In the genomic region with DNA sequence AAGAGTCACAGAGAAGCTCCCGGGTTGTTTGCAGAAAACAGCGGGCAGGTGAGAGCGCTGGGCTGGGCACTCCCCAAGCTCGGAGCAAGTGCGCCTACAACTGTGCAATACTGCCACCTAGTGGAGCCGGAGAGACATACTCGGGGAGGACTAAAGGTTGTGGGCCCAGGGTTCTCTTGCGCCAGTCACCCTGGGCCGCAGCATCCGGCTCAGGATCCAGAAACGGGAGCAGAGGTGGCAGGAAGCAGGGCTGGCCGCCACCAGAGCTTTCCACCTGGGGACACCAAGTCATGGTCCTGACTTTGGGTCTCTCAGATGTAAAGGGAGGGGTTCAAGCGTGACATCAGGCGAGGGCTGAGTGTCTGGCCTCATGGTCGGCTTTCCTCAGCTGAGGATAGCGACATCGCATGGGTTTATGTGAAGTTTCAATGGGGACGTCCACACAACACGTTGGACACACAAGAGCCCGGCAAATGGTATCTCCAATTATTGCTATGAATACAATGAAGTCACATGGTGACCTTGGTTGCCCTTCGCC, we compare ENCODE assay signal across 8 cellular contexts. TPM values are rescaled to one million over a fixed set of nuclear protein-coding genes. Genes with fewer than 3 reads are reported as not detected.
DNase-seq lines count a peak whose midpoint lies in the region; ATAC-seq and TF ChIP-seq lines count a peak whose summit lies in the region.

No MANE protein-coding gene starts in this region.

- H3K9me2 ChIP-seq in MM.1S (replicated peaks; ENCODE audit: insufficient read depth, low read length) = no peaks in the 10 kb centered on the region

- no peak overlapping the region for H3K4me2 ChIP-seq in MM.1S (ENCODE audit: low read depth, low read length)

- ATAC-seq in activated T-helper 17 cell treated with anti-CD3 and anti-CD28 coated beads, Interleukin-2, amount 50 U/mL, for 72 hours (replicated peaks) = peak; percentile 99
- peak; percentile 92 for ATAC-seq in foreskin keratinocyte

- no peaks in the 10 kb centered on the region for H3K36me3 ChIP-seq in MM.1S (replicated peaks; ENCODE audit: insufficient read depth, low read length)

- H3K79me2 ChIP-seq in MM.1S (ENCODE audit: low read length) = no peaks in the 10 kb centered on the region

- POLR2A ChIA-PET in RWPE1 (lab: Yijun Ruan, JAX; ENCODE audit: low non-redundant PET) = no interaction called here

- no peak overlapping the region for H3K27ac Mint-ChIP-seq in activated T-helper 17 cell treated with anti-CD3 and anti-CD28 coated beads, Interleukin-2, amount 50 U/mL, for 72 hours

- CTCF ChIA-PET in RWPE1 (lab: Yijun Ruan, JAX) = interaction anchor here (0.5 to 2.3 kb wide), 29 partner anchors 10 to 734 kb away, joined by 3 to 20 read pairs (median 4); a partner anchor contains a TSS

- no peaks in the 10 kb centered on the region for H3K9me3 Mint-ChIP-seq in activated T-helper 17 cell treated with anti-CD3 and anti-CD28 coated beads, Interleukin-2, amount 50 U/mL, for 72 hours

- H3K4me3 ChIP-seq in AG10803 (ENCODE audit: low read length) = no peak overlapping the region
- H3K4me3 ChIP-seq in MM.1S (ENCODE audit: low read length) = no peak overlapping the region

- peaks cover 75% of the 10 kb centered on the region for H3K27me3 ChIP-seq in MM.1S (replicated peaks; ENCODE audit: insufficient read depth, low read length)
- H3K27me3 ChIP-seq in foreskin keratinocyte = peaks cover 36% of the 10 kb centered on the region

- H3K36me3 Mint-ChIP-seq in activated T-helper 17 cell treated with anti-CD3 and anti-CD28 coated beads, Interleukin-2, amount 50 U/mL, for 72 hours (ENCODE audit: low read depth) = no peaks in the 10 kb centered on the region

- H3K4me3 Mint-ChIP-seq in activated T-helper 17 cell treated with anti-CD3 and anti-CD28 coated beads, Interleukin-2, amount 50 U/mL, for 72 hours = no peak overlapping the region

- H3K4me1 ChIP-seq in MM.1S (ENCODE audit: low read length) (no peaks in the 10 kb centered on the region), foreskin keratinocyte (no peaks in the 10 kb centered on the region)

- DNase-seq in AG10803 (ENCODE audit: low read depth) = peak; percentile 68
- peak; percentile 81 for DNase-seq in GM19238 (ENCODE audit: insufficient read length, low spot score)
- peak; percentile 78 for DNase-seq in MM.1S
- DNase-seq in RWPE1 (ENCODE audit: low spot score) = peak; percentile 84
- DNase-seq in foreskin keratinocyte = peak in 1 of 2 donors; percentile 59
- DNase-seq in non-pigmented ciliary epithelial cell (ENCODE audit: low read depth) = peak; percentile 28
- peak; percentile 87 for DNase-seq in superior temporal gyrus (ENCODE audit: extremely low spot score)

- H3K27me3 Mint-ChIP-seq in activated T-helper 17 cell treated with anti-CD3 and anti-CD28 coated beads, Interleukin-2, amount 50 U/mL, for 72 hours = peaks cover 34% of the 10 kb centered on the region

- H3K27ac ChIP-seq in MM.1S (ENCODE audit: low read length) (no peak overlapping the region), RWPE1 (no peak overlapping the region), foreskin keratinocyte (no peak overlapping the region)

- H3K4me1 Mint-ChIP-seq in activated T-helper 17 cell treated with anti-CD3 and anti-CD28 coated beads, Interleukin-2, amount 50 U/mL, for 72 hours = peaks cover 7% of the 10 kb centered on the region

- H3F3A ChIP-seq in MM.1S (ENCODE audit: insufficient read depth, low read length) = no peaks in the 10 kb centered on the region

- no peak overlapping the region for H3K9ac ChIP-seq in MM.1S (ENCODE audit: low read length)

- TF ChIP-seq CTCF in AG10803 (conservative IDR thresholded peaks at IDR 0.05; ENCODE audit: low read length) (peak; percentile 86), MM.1S (IDR thresholded peaks at IDR 0.05; ENCODE audit: low read length) (peak; percentile 86), RWPE1 (conservative IDR thresholded peaks at IDR 0.05; ENCODE audit: low read depth) (peak; percentile 81), foreskin keratinocyte (conservative IDR thresholded peaks at IDR 0.05) (peak; percentile 94)

- no peaks in the 10 kb centered on the region for H4K20me1 ChIP-seq in MM.1S (ENCODE audit: insufficient read depth, low read length)

- H2AFZ ChIP-seq in MM.1S (ENCODE audit: low read length) = no peak overlapping the region

- no peaks in the 10 kb centered on the region for H3K9me3 ChIP-seq in MM.1S (replicated peaks; ENCODE audit: insufficient read depth, low read length)

RNA-seq across cellular contexts. Expression of a gene that starts 11.2 kb away (rescaled TPM):
- total RNA-seq in activated T-helper 17 cell treated with anti-CD3 and anti-CD28 coated beads, Interleukin-2, amount 50 U/mL, for 72 hours = not detected
- not detected in 2 replicates for total RNA-seq in foreskin keratinocyte
- not detected in 2 replicates for polyA plus RNA-seq in foreskin keratinocyte

RNA-seq across cellular contexts. Expression of a gene that starts 30.5 kb away (rescaled TPM):
- not detected for total RNA-seq in activated T-helper 17 cell treated with anti-CD3 and anti-CD28 coated beads, Interleukin-2, amount 50 U/mL, for 72 hours
- 103 and 119 TPM in 2 replicates for total RNA-seq in foreskin keratinocyte
- polyA plus RNA-seq in foreskin keratinocyte = 133 and 143 TPM in 2 replicates

RNA-seq across cellular contexts. Expression of a gene that starts 47.0 kb away (rescaled TPM):
- not detected for total RNA-seq in activated T-helper 17 cell treated with anti-CD3 and anti-CD28 coated beads, Interleukin-2, amount 50 U/mL, for 72 hours
- 0.78 and 1.2 TPM in 2 replicates for total RNA-seq in foreskin keratinocyte
- polyA plus RNA-seq in foreskin keratinocyte = 0.91 and 1.2 TPM in 2 replicates

RNA-seq across cellular contexts. Expression of a gene that starts 49.1 kb away (rescaled TPM):
- total RNA-seq in activated T-helper 17 cell treated with anti-CD3 and anti-CD28 coated beads, Interleukin-2, amount 50 U/mL, for 72 hours = under 1 TPM in 1 of 2 donors, not detected in 1; 0.24 TPM
- total RNA-seq in foreskin keratinocyte = not detected in 2 replicates
- not detected in 2 replicates for polyA plus RNA-seq in foreskin keratinocyte

Comparison
In these comparisons a context has a peak if more than half of its experiments do, and no peak if none do; other contexts are left out.
1. RNA of a gene that starts 30.5 kb away (total RNA-seq): 103 to 119 TPM in foreskin keratinocyte; not detected in activated T-helper 17 cell treated with anti-CD3 and anti-CD28 coated beads, Interleukin-2, amount 50 U/mL, for 72 hours; every median in the first group is over 100 times any median in the second.
2. Peak in every context shown above with its lines, with median percentiles within 50 percentile points of each other: CTCF ChIP-seq.